Comparison of ENCODE assay signal across 15 cellular contexts in genomic region chr10:26738354-26738753, GRCh38. TPM values are rescaled to one million over a fixed set of nuclear protein-coding genes. Genes with fewer than 3 reads are reported as not detected.
DNase-seq lines count a peak whose midpoint lies in the region; ATAC-seq and TF ChIP-seq lines count a peak whose summit lies in the region.
"Had no signal": no experiment of that assay in that cellular context is flagged by ENCODE, and none has a peak within 500 bp of the region (broad histone marks: within the 10 kb centered on the region; RNA-seq: fewer than 3 reads in every experiment).

No MANE protein-coding gene starts in this region.

- peaks cover 98% of the 10 kb centered on the region for H3K36me3 ChIP-seq in OCI-LY7 (ENCODE audit: insufficient read depth, low read length)
- H3K36me3 ChIP-seq: uterus had no signal

- H3K9me3 Mint-ChIP-seq in naive thymus-derived CD8-positive, alpha-beta T cell: no peaks in the 10 kb centered on the region

- H3K27ac ChIP-seq in OCI-LY7 (ENCODE audit: low read depth, low read length, poor library complexity, severe bottlenecking): peak overlapping the region; percentile 71
- peak overlapping the region; percentile 5 for H3K27ac ChIP-seq in cingulate gyrus (ENCODE audit: low read depth, low read length)
- H3K27ac ChIP-seq: uterus had no signal

- H3K4me3 Mint-ChIP-seq in naive thymus-derived CD8-positive, alpha-beta T cell: no peak overlapping the region

- H4K20me1 ChIP-seq in OCI-LY7 (ENCODE audit: insufficient read depth, low read length): no peaks in the 10 kb centered on the region

- H3K36me3 Mint-ChIP-seq in naive thymus-derived CD8-positive, alpha-beta T cell: peaks cover 0 to 46% (median 15%) of the 10 kb centered on the region in 3 donors

- in situ Hi-C loops in GM13976 (cut with MboI; ENCODE audit: low sequenced_read_pairs, unreplicated experiment): no loop called here

- BruUV-seq in OCI-LY7 (replicated peaks; lab: Mats Ljungman, UMichigan): no TSS peak

- ATAC-seq in activated CD4-positive, CD25-positive, alpha-beta regulatory T cell treated with anti-CD3 and anti-CD28 coated beads, Interleukin-2, amount 50 U/mL, for 24 hours: peak; percentile 18 to 32
- no peak for ATAC-seq in naive thymus-derived CD8-positive, alpha-beta T cell
- ATAC-seq in HG02973 (IDR thresholded peaks at IDR 0.05; ENCODE audit: unreplicated experiment): no peak

- H3K27ac Mint-ChIP-seq in naive thymus-derived CD8-positive, alpha-beta T cell: peak overlapping the region in 6 of 10 donors; percentile 31 to 76 (median 51)

- no peak for DNase-seq in activated CD4-positive, CD25-positive, alpha-beta regulatory T cell (lab: John Stamatoyannopoulos, UW)
- DNase-seq in OCI-LY7 (ENCODE audit: low spot score) (no peak), NCI-H187 treated with DMSO at 0.1 percent for 48 hours (lab: John Stamatoyannopoulos, UW) (no peak), GM13976 (ENCODE audit: low spot score) (no peak)
- no peak for DNase-seq in naive thymus-derived CD8-positive, alpha-beta T cell
- DNase-seq: DMS79, glutamatergic neuron, GOT3, NCI-H1105, NCI-H526 treated with DMSO at 0.1 percent for 48 hours, SHP77 treated with DMSO at 0.1 percent for 48 hours, uterus had no signal

- peaks cover 0 to 21% (median 3%) of the 10 kb centered on the region in 4 donors for H3K4me1 Mint-ChIP-seq in naive thymus-derived CD8-positive, alpha-beta T cell

- POLR2A ChIA-PET in OCI-LY7 (lab: Charles Lee): interaction anchor here (0.6 to 1.2 kb wide), 3 partner anchors 18 to 143 kb away, joined by 3 read pairs; no protein-coding TSS in a partner anchor
- POLR2A ChIA-PET in naive thymus-derived CD8-positive, alpha-beta T cell (lab: Charles Lee): no interaction called here

- TF ChIP-seq CTCF in OCI-LY7 (conservative IDR thresholded peaks at IDR 0.05; ENCODE audit: low read length) (no peak), GM13976 (IDR thresholded peaks at IDR 0.05; ENCODE audit: borderline replicate concordance, control extremely low read depth, extremely low read depth, insufficient read depth, missing control alignments) (no peak)

- H3K9me2 ChIP-seq in OCI-LY7 (ENCODE audit: insufficient read depth, low read length): no peaks in the 10 kb centered on the region

- no peak overlapping the region; the same call in 1 of the 2 replicates for H2AFZ ChIP-seq in OCI-LY7 (ENCODE audit: low read length)

- no peaks in the 10 kb centered on the region for H3K9me3 ChIP-seq in OCI-LY7 (ENCODE audit: low read length)
- H3K9me3 ChIP-seq: uterus had no signal

- peaks cover 30% of the 10 kb centered on the region for H3K4me1 ChIP-seq in OCI-LY7 (ENCODE audit: insufficient read depth, low read length, poor library complexity, severe bottlenecking)
- H3K4me1 ChIP-seq: uterus had no signal

- no peak overlapping the region for H3K4me3 ChIP-seq in OCI-LY7 (ENCODE audit: low read depth, low read length, poor library complexity, severe bottlenecking)
- H3K4me3 ChIP-seq: uterus had no signal

- CTCF ChIA-PET in OCI-LY7 (lab: Charles Lee; ENCODE audit: unreplicated experiment): no interaction called here

- H3K27me3 Mint-ChIP-seq in naive thymus-derived CD8-positive, alpha-beta T cell: no peaks in the 10 kb centered on the region

- H3K79me2 ChIP-seq in OCI-LY7 (ENCODE audit: insufficient read depth, low read depth, low read length): no peaks in the 10 kb centered on the region

- H3K4me2 ChIP-seq in OCI-LY7 (ENCODE audit: low read length): peak overlapping the region; percentile 45; the same call in 1 of the 2 replicates

- intact Hi-C loops in OCI-LY7 (cut with micrococcal nuclease; ENCODE audit: unreplicated experiment): loop anchor here (5.0 kb wide), 1 partner anchor 59 kb away; no protein-coding TSS in a partner anchor

RNA-seq across cellular contexts. Expression of gene PDSS1, which starts 40.9 kb away (rescaled TPM):
- 16.9 and 23.0 TPM in 2 replicates for total RNA-seq in OCI-LY7 (2014; rRNA removed; shearing (Covaris generic))
- total RNA-seq in OCI-LY7 (2022): 18.4 and 20.4 TPM in 2 replicates
- 1 to 10 TPM; 5.4 to 6.0 TPM for total RNA-seq in naive thymus-derived CD8-positive, alpha-beta T cell
- 1 to 10 TPM; 2.9 to 3.9 (median 3.8) TPM for polyA plus RNA-seq in naive thymus-derived CD8-positive, alpha-beta T cell

Comparison
In these comparisons a context has a peak if more than half of its experiments do, and no peak if none do; other contexts are left out.
1. ATAC-seq: peak in activated CD4-positive, CD25-positive, alpha-beta regulatory T cell treated with anti-CD3 and anti-CD28 coated beads, Interleukin-2, amount 50 U/mL, for 24 hours (2 of 2); none in naive thymus-derived CD8-positive, alpha-beta T cell (0 of 2) and HG02973 (single experiment).